12 cellular contexts compared by ENCODE assay signal in the genomic region with DNA sequence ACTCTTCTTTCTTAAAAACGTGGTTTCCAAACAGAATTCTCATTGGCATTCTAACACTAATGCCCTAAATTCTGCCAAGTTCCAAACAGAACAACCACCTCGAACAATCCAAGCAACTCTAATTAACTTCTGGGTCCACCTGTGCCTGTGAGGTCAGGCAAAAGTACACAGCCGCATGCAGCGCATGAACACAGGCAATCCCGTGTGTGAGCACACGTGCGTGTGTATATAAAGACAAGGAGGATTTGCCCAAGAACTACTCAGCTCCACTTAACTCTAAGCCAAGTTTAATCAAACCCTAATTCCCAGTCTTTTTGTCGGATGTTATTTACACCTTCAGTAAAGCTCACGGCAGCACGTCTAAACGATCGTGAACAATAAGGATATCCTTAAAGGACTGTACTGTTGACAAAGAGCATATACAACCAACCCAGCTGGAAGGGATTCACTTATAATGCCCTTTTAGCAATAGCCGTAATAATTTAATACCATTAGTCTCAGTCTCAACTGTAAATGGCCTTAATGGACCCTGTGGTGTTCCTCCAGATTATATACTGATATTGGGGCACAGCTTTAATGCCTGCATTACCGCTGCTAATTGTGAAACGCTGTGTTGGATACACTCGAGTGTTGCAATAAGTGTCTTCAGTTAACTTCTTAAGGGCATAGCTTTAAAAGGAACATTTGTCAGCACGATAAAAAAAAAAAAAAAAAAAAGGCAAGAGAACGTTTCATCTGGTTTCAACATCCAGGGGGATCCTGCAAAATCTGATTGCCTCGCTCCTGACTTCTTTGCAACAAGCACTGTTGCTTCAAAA.
DNase-seq lines count a peak whose midpoint lies in the region; ATAC-seq and TF ChIP-seq lines count a peak whose summit lies in the region.
"Had no signal": no experiment of that assay in that cellular context is flagged by ENCODE, and none has a peak within 500 bp of the region (broad histone marks: within the 10 kb centered on the region; RNA-seq: fewer than 3 reads in every experiment).

No MANE protein-coding gene starts in this region.

- peak overlapping the region in 1 of 2 donors; percentile 9 for H3K4me3 ChIP-seq in muscle layer of duodenum (ENCODE audit: low read depth in 1 of 2, low read length in 2 of 2)
- H3K4me3 ChIP-seq in aorta (ENCODE audit: low read length in 2 of 2), result peak overlapping the region in 1 of 2 donors; percentile 26
- H3K4me3 ChIP-seq: GM23338, pancreas had no signal

- ATAC-seq in Right ventricle myocardium inferior (peak; percentile 53), aorta (ENCODE audit: low FRiP score) (peak; percentile 25), GM21529 (IDR thresholded peaks at IDR 0.05; ENCODE audit: unreplicated experiment) (no peak)
- ATAC-seq: GM23338 had no signal

- H3K27ac ChIP-seq in muscle layer of duodenum (ENCODE audit: low read length) (peak overlapping the region; percentile 41), aorta (ENCODE audit: low read depth in 1 of 2, low read length in 2 of 2) (no peak overlapping the region)
- H3K27ac ChIP-seq: C4-2B had no signal

- peak overlapping the region; percentile 94 for H3K27ac Mint-ChIP-seq in chondrocyte (ENCODE audit: unreplicated experiment)
- H3K27ac Mint-ChIP-seq: GM23338 had no signal

- no peaks in the 10 kb centered on the region for H3K27me3 Mint-ChIP-seq in chondrocyte (ENCODE audit: low read depth)

- no peak for TF ChIP-seq CTCF in chondrocyte (IDR thresholded peaks at IDR 0.05)

- H3K9me3 ChIP-seq in muscle layer of duodenum (ENCODE audit: control insufficient read depth in 1 of 2, low read length in 2 of 2), result no peaks in the 10 kb centered on the region
- no peaks in the 10 kb centered on the region for H3K9me3 ChIP-seq in aorta (ENCODE audit: control insufficient read depth, low read length)
- H3K9me3 ChIP-seq: pancreas had no signal

- no peaks in the 10 kb centered on the region for H3K36me3 Mint-ChIP-seq in chondrocyte (ENCODE audit: low read depth)

- H3K4me1 Mint-ChIP-seq in chondrocyte (ENCODE audit: low read depth), result peaks cover 77% of the 10 kb centered on the region

- H3K4me3 Mint-ChIP-seq in chondrocyte (ENCODE audit: unreplicated experiment), result peak overlapping the region; percentile 62
- H3K4me3 Mint-ChIP-seq: GM23338 had no signal

- H3K36me3 ChIP-seq in muscle layer of duodenum (ENCODE audit: control insufficient read depth in 1 of 2, insufficient read depth in 2 of 2, low read length in 2 of 2) (no peaks in the 10 kb centered on the region), aorta (ENCODE audit: control insufficient read depth in 1 of 2, insufficient read depth in 2 of 2, low read length in 1 of 2) (peaks cover 0 to 2% of the 10 kb centered on the region in 2 donors)
- H3K36me3 ChIP-seq: pancreas had no signal

- intact Hi-C loops in Right ventricle myocardium inferior (cut with DNase I), result no loop called here
- intact Hi-C loops in cardiac septum (cut with DNase I), result loop anchor here (2.0 kb wide), 1 partner anchor 21 kb away; no protein-coding TSS in a partner anchor
- intact Hi-C loops in aorta (cut with DNase I), result no loop called here

- H3K27me3 ChIP-seq in muscle layer of duodenum (ENCODE audit: low read depth, low read length) (no peaks in the 10 kb centered on the region), aorta (ENCODE audit: control insufficient read depth in 1 of 2, insufficient read depth in 2 of 2, low read length in 1 of 2) (no peaks in the 10 kb centered on the region)
- H3K27me3 ChIP-seq: pancreas had no signal

- H3K9me3 Mint-ChIP-seq in chondrocyte (ENCODE audit: low read depth), result no peaks in the 10 kb centered on the region
- H3K9me3 Mint-ChIP-seq: GM23338 had no signal

- DNase-seq in Right ventricle myocardium inferior (ENCODE audit: missing footprints) (no peak), cardiac septum (ENCODE audit: low spot score) (no peak), chondrocyte (ENCODE audit: low spot score) (no peak), aorta (no peak), NCI-H1417 treated with DMSO at 0.1 percent for 48 hours (lab: John Stamatoyannopoulos, UW) (no peak)
- DNase-seq in stimulated activated naive CD4-positive, alpha-beta T cell (lab: John Stamatoyannopoulos, UW), result no peak
- DNase-seq: NCI-H1436 treated with DMSO at 0.1 percent for 48 hours had no signal

- H3K4me1 ChIP-seq in muscle layer of duodenum (ENCODE audit: control insufficient read depth in 1 of 2, insufficient read depth in 2 of 2, low read length in 2 of 2), result no peaks in the 10 kb centered on the region
- H3K4me1 ChIP-seq in aorta (ENCODE audit: control insufficient read depth in 1 of 2, insufficient read depth in 2 of 2, low read length in 2 of 2), result peaks cover 3 to 4% of the 10 kb centered on the region in 2 donors
- H3K4me1 ChIP-seq: pancreas had no signal

- WGBS in aorta, 2 donors, result 52 to 54% methylated on average over 19 of the region's 19 CpGs
